Comparison of ENCODE assay signal across 10 cellular contexts in genomic region chr16:84513111-84514065, GRCh38. TPM values are rescaled to one million over a fixed set of nuclear protein-coding genes. Genes with fewer than 3 reads are reported as not detected.
A peak's percentile ranks its signal among the peaks of the same experiment; 100 is the strongest.
DNase-seq lines count a peak whose midpoint lies in the region; ATAC-seq and TF ChIP-seq lines count a peak whose summit lies in the region.
"Had no signal": no experiment of that assay in that cellular context is flagged by ENCODE, and none has a peak within 500 bp of the region (broad histone marks: within the 10 kb centered on the region; RNA-seq: fewer than 3 reads in every experiment).

No MANE protein-coding gene starts in this region.

- no peak for ATAC-seq in natural killer cell treated with Interleukin-12 subunit alpha and Interleukin-12 subunit beta and Interleukin-15 and Interleukin-18, amount 100 ng/mL, for 72 hours
- ATAC-seq in natural killer cell (no peak), aorta (ENCODE audit: low FRiP score) (no peak), HG03196 (IDR thresholded peaks at IDR 0.05; ENCODE audit: unreplicated experiment) (no peak)

- TF ChIP-seq CTCF in natural killer cell (IDR thresholded peaks at IDR 0.05) (no peak), vagina (IDR thresholded peaks at IDR 0.05) (no peak)

- H3K4me1 Mint-ChIP-seq in natural killer cell treated with Interleukin-12 subunit alpha and Interleukin-12 subunit beta and Interleukin-15 and Interleukin-18, amount 100 ng/mL, for 72 hours (ENCODE audit: low read depth in 2 of 2), result peaks cover 32% of the 10 kb centered on the region in 2 donors
- peaks cover 24 to 49% of the 10 kb centered on the region in 2 donors for H3K4me1 Mint-ChIP-seq in natural killer cell
- H3K4me1 Mint-ChIP-seq in activated CD4-positive, alpha-beta memory T cell treated with anti-CD3 and anti-CD28 coated beads, Interleukin-2, amount 10 ng/mL, durations not matched to agents 7 days and 5 days, result peaks cover 78% of the 10 kb centered on the region

- no peaks in the 10 kb centered on the region for H3K9me3 ChIP-seq in aorta (ENCODE audit: control insufficient read depth, low read length)
- no peaks in the 10 kb centered on the region for H3K9me3 ChIP-seq in vagina

- H3K36me3 ChIP-seq in aorta (ENCODE audit: control insufficient read depth in 1 of 2, insufficient read depth in 2 of 2, low read length in 1 of 2) (no peaks in the 10 kb centered on the region), vagina (no peaks in the 10 kb centered on the region)

- peak overlapping the region; percentile 7 for H3K4me3 Mint-ChIP-seq in natural killer cell treated with Interleukin-12 subunit alpha and Interleukin-12 subunit beta and Interleukin-15 and Interleukin-18, amount 100 ng/mL, for 72 hours
- H3K4me3 Mint-ChIP-seq in natural killer cell, result no peak overlapping the region
- peak overlapping the region; percentile 59 for H3K4me3 Mint-ChIP-seq in activated CD4-positive, alpha-beta memory T cell treated with anti-CD3 and anti-CD28 coated beads, Interleukin-2, amount 10 ng/mL, durations not matched to agents 7 days and 5 days

- H3K4me1 ChIP-seq in aorta (ENCODE audit: control insufficient read depth in 1 of 2, insufficient read depth in 2 of 2, low read length in 2 of 2), result no peaks in the 10 kb centered on the region
- H3K4me1 ChIP-seq in vagina, result peaks cover 5% of the 10 kb centered on the region

- peak overlapping the region; percentile 79 to 81 for H3K27ac Mint-ChIP-seq in natural killer cell treated with Interleukin-12 subunit alpha and Interleukin-12 subunit beta and Interleukin-15 and Interleukin-18, amount 100 ng/mL, for 72 hours
- peak overlapping the region in 1 of 2 donors; percentile 93 for H3K27ac Mint-ChIP-seq in natural killer cell
- peak overlapping the region; percentile 99 for H3K27ac Mint-ChIP-seq in activated CD4-positive, alpha-beta memory T cell treated with anti-CD3 and anti-CD28 coated beads, Interleukin-2, amount 10 ng/mL, durations not matched to agents 7 days and 5 days

- H3K36me3 Mint-ChIP-seq in natural killer cell treated with Interleukin-12 subunit alpha and Interleukin-12 subunit beta and Interleukin-15 and Interleukin-18, amount 100 ng/mL, for 72 hours, result no peaks in the 10 kb centered on the region
- H3K36me3 Mint-ChIP-seq in natural killer cell, result no peaks in the 10 kb centered on the region
- H3K36me3 Mint-ChIP-seq in activated CD4-positive, alpha-beta memory T cell treated with anti-CD3 and anti-CD28 coated beads, Interleukin-2, amount 10 ng/mL, durations not matched to agents 7 days and 5 days (ENCODE audit: low read depth), result peaks cover 32% of the 10 kb centered on the region

- POLR2A ChIA-PET in activated CD4-positive, alpha-beta memory T cell treated with anti-CD3 and anti-CD28 coated beads, Interleukin-2, amount 10 ng/mL, durations not matched to agents 7 days and 5 days (lab: Charles Lee), result interaction anchor here (0.6 to 14.5 kb wide), 15 partner anchors 8 to 214 kb away, joined by 3 to 120 read pairs (median 9); partner anchors contain the start of genes COTL1 and MEAK7

- H3K4me3 ChIP-seq in aorta (ENCODE audit: low read length in 2 of 2) (no peak overlapping the region), vagina (no peak overlapping the region)

- no peak for TF ChIP-seq POLR2A in vagina (IDR thresholded peaks at IDR 0.05)

- H3K9me3 Mint-ChIP-seq in natural killer cell treated with Interleukin-12 subunit alpha and Interleukin-12 subunit beta and Interleukin-15 and Interleukin-18, amount 100 ng/mL, for 72 hours, result no peaks in the 10 kb centered on the region
- no peaks in the 10 kb centered on the region for H3K9me3 Mint-ChIP-seq in natural killer cell
- H3K9me3 Mint-ChIP-seq in activated CD4-positive, alpha-beta memory T cell treated with anti-CD3 and anti-CD28 coated beads, Interleukin-2, amount 10 ng/mL, durations not matched to agents 7 days and 5 days, result no peaks in the 10 kb centered on the region
- H3K9me3 Mint-ChIP-seq: CD14-positive monocyte had no signal

- peaks cover 6 to 9% of the 10 kb centered on the region in 2 donors for H3K27me3 Mint-ChIP-seq in natural killer cell treated with Interleukin-12 subunit alpha and Interleukin-12 subunit beta and Interleukin-15 and Interleukin-18, amount 100 ng/mL, for 72 hours
- peaks cover 0 to 7% of the 10 kb centered on the region in 2 donors for H3K27me3 Mint-ChIP-seq in natural killer cell (ENCODE audit: low read depth in 2 of 2)
- peaks cover 2% of the 10 kb centered on the region for H3K27me3 Mint-ChIP-seq in activated CD4-positive, alpha-beta memory T cell treated with anti-CD3 and anti-CD28 coated beads, Interleukin-2, amount 10 ng/mL, durations not matched to agents 7 days and 5 days

- no peak for DNase-seq in natural killer cell treated with Interleukin-12 subunit alpha and Interleukin-12 subunit beta and Interleukin-15 and Interleukin-18, amount 100 ng/mL, for 72 hours (ENCODE audit: low spot score)
- DNase-seq in natural killer cell, result no peak
- DNase-seq in activated CD4-positive, alpha-beta memory T cell treated with anti-CD3 and anti-CD28 coated beads, Interleukin-2, amount 10 ng/mL, durations not matched to agents 7 days and 5 days, result no peak
- DNase-seq in glomerular visceral epithelial cell (ENCODE audit: extremely low spot score), result peak; percentile 68
- peak; percentile 33 to 51 for DNase-seq in aorta
- no peak for DNase-seq in stimulated activated CD4-positive, alpha-beta T cell treated with anti-CD3 and anti-CD28 coated beads, Interleukin-2, amount 100 ng/mL, for 48 hours
- DNase-seq in vagina (ENCODE audit: extremely low spot score in 2 of 2), result no peak
- DNase-seq: effector CD8-positive, alpha-beta T cell had no signal

- H3K27ac ChIP-seq in aorta (ENCODE audit: low read depth in 1 of 2, low read length in 2 of 2) (no peak overlapping the region), vagina (no peak overlapping the region)

- no peaks in the 10 kb centered on the region for H3K27me3 ChIP-seq in aorta (ENCODE audit: control insufficient read depth in 1 of 2, insufficient read depth in 2 of 2, low read length in 1 of 2)
- H3K27me3 ChIP-seq in vagina, result no peaks in the 10 kb centered on the region

- WGBS in aorta, 2 donors, result 86 to 88% methylated on average over 23 of the region's 23 CpGs

- CTCF ChIA-PET in activated CD4-positive, alpha-beta memory T cell treated with anti-CD3 and anti-CD28 coated beads, Interleukin-2, amount 10 ng/mL, durations not matched to agents 7 days and 5 days (lab: Charles Lee), result interaction anchor here (0.6 to 5.8 kb wide), 13 partner anchors 8 to 206 kb away, joined by 3 to 62 read pairs (median 4); no protein-coding TSS in a partner anchor

- intact Hi-C loops in natural killer cell (cut with micrococcal nuclease) (no loop called here), aorta (cut with DNase I) (loop anchor here (5.0 kb wide), 1 partner anchor 214 kb away; no protein-coding TSS in a partner anchor), vagina (cut with DNase I) (loop anchor here (2.0 to 5.0 kb wide), 2 partner anchors 109 to 214 kb away; no protein-coding TSS in a partner anchor)

RNA-seq across cellular contexts. Expression of gene MEAK7, which starts 8.9 kb away (rescaled TPM):
- 10 to 100 TPM in 1 of 2 donors, 1 to 10 TPM in 1; 9.4 to 10.0 TPM for total RNA-seq in natural killer cell treated with Interleukin-12 subunit alpha and Interleukin-12 subunit beta and Interleukin-15 and Interleukin-18, amount 100 ng/mL, for 72 hours
- total RNA-seq in natural killer cell (1 to 10 TPM; 4.8 to 8.5 (median 4.8) TPM), aorta (10 to 100 TPM; 17.4 to 23.9 TPM), vagina (28.5 TPM)
- 10 to 100 TPM; 27.7 to 33.4 TPM for total RNA-seq in activated CD4-positive, alpha-beta memory T cell treated with anti-CD3 and anti-CD28 coated beads, Interleukin-2, amount 10 ng/mL, durations not matched to agents 7 days and 5 days
- polyA plus RNA-seq in aorta, result 1 to 10 TPM; 3.4 to 5.8 TPM

Comparison
In these comparisons a context has a peak if more than half of its experiments do, and no peak if none do; other contexts are left out.
1. DNase-seq: peak in glomerular visceral epithelial cell (single experiment) and aorta (2 of 2); none in natural killer cell treated with Interleukin-12 subunit alpha and Interleukin-12 subunit beta and Interleukin-15 and Interleukin-18, amount 100 ng/mL, for 72 hours (single experiment), natural killer cell (single experiment), activated CD4-positive, alpha-beta memory T cell treated with anti-CD3 and anti-CD28 coated beads, Interleukin-2, amount 10 ng/mL, durations not matched to agents 7 days and 5 days (single experiment), stimulated activated CD4-positive, alpha-beta T cell treated with anti-CD3 and anti-CD28 coated beads, Interleukin-2, amount 100 ng/mL, for 48 hours (0 of 2) and vagina (0 of 2).